In genomic region chr9:132901859-132902831, GRCh38 we compare ENCODE assay signal across 8 cellular contexts. TPM values are rescaled to one million over a fixed set of nuclear protein-coding genes. Genes with fewer than 3 reads are reported as not detected.
A peak's percentile ranks its signal among the peaks of the same experiment; 100 is the strongest.
DNase-seq lines count a peak whose midpoint lies in the region; ATAC-seq and TF ChIP-seq lines count a peak whose summit lies in the region.

No MANE protein-coding gene starts in this region.

- intact Hi-C loops in dorsolateral prefrontal cortex (cut with DNase I) = loop anchor here (5.0 to 10.0 kb wide), 2 partner anchors 40 to 237 kb away; partner anchors contain the start of genes DDX31 (in 1 of the 2) and TSC1 (in 1 of the 2)

- no peaks in the 10 kb centered on the region for H3K27me3 ChIP-seq in dorsolateral prefrontal cortex

- TF ChIP-seq CTCF in dorsolateral prefrontal cortex (IDR thresholded peaks at IDR 0.05 in 54 of 56, conservative IDR thresholded peaks at IDR 0.05 in 2 of 56; ENCODE audit: low read depth in 1 of 56, partially characterized antibody in 56 of 56) = peak; percentile 83 to 99 (median 93)

- peak overlapping the region in 42 of 59 donors; percentile 0 to 77 (median 44) for H3K27ac ChIP-seq in dorsolateral prefrontal cortex

- peak overlapping the region in 1 of 59 donors; percentile 7 for H3K4me3 ChIP-seq in dorsolateral prefrontal cortex

- ATAC-seq in HG02981 (IDR thresholded peaks at IDR 0.05; ENCODE audit: unreplicated experiment) (peak; percentile 76), HG02884 (IDR thresholded peaks at IDR 0.05; ENCODE audit: unreplicated experiment) (no peak)

- DNase-seq in D341Med (ENCODE audit: low spot score) = peak; percentile 84
- DNase-seq in NCI-H526 treated with DMSO at 0.1 percent for 48 hours (lab: John Stamatoyannopoulos, UW) = peak; percentile 30
- DNase-seq in activated CD4-positive, alpha-beta T cell treated with anti-CD3 and anti-CD28 coated beads, Interleukin-2, amount 50 U/mL, for 4 hours = peak; percentile 71 to 75
- peak; percentile 54 to 92 (median 80) for DNase-seq in dorsolateral prefrontal cortex
- DNase-seq in medulla oblongata (ENCODE audit: extremely low spot score) = peak; percentile 88
- peak; percentile 19 to 35 for DNase-seq in stimulated activated CD8-positive, alpha-beta memory T cell treated with anti-CD3 and anti-CD28 coated beads, Interleukin-15, amount 100 ng/mL, for 4 hours (ENCODE audit: low read depth in 2 of 2)

RNA-seq across cellular contexts. Expression of gene SPACA9, which starts 23.4 kb away (rescaled TPM):
- total RNA-seq in dorsolateral prefrontal cortex = 10 to 100 TPM in 117 of 120 experiments, 1 to 10 TPM in 3; 8.1 to 22.3 (median 14.5) TPM

RNA-seq across cellular contexts. Expression of gene AK8, which starts 24.1 kb away (rescaled TPM):
- 10 to 100 TPM in 1 of 120 experiments, 1 to 10 TPM in 117, under 1 TPM in 2; 0.77 to 10.6 (median 3.3) TPM for total RNA-seq in dorsolateral prefrontal cortex

RNA-seq across cellular contexts. Expression of gene TSC1, which starts 42.3 kb away (rescaled TPM):
- 100 to 1,000 TPM in 101 of 120 experiments, 10 to 100 TPM in 19; 80.3 to 138 (median 112) TPM for total RNA-seq in dorsolateral prefrontal cortex

Comparison
In these comparisons a context has a peak if more than half of its experiments do, and no peak if none do; other contexts are left out.
1. DNase-seq: peak in every context shown above with its lines; median percentile 88 in medulla oblongata; 84 in D341Med; 80 in dorsolateral prefrontal cortex; 73 in activated CD4-positive, alpha-beta T cell treated with anti-CD3 and anti-CD28 coated beads, Interleukin-2, amount 50 U/mL, for 4 hours; 30 in NCI-H526 treated with DMSO at 0.1 percent for 48 hours; 27 in stimulated activated CD8-positive, alpha-beta memory T cell treated with anti-CD3 and anti-CD28 coated beads, Interleukin-15, amount 100 ng/mL, for 4 hours.